In the genomic region with DNA sequence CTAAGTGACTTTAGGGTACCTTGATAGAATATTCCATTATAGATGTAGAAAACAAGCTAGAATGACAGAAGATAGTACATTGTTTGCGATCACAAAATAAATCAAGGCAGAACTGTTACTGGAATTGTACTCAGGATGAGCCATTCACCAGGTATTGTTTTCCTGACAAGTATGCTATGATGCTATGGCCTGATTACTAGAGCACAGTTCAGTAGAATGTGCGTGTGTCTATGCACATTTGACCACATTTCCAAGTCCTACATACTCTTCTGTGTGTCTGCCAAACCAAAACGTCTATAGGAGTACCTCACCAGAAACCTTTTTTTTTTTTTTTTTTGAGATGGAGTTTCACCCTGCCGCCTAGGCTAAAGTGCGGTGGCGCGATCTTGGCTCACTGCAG, we compare ENCODE assay signal across 1 cellular context.
TF ChIP-seq lines count a peak whose summit lies in the region.

No MANE protein-coding gene starts in this region.

TF ChIP-seq in IMR-90, 13 proteins besides CTCF, POLR2A, EP300 and RAD21:
- no peak for TF ChIP-seq NFE2L2 (IDR thresholded peaks at IDR 0.05; ENCODE audit: low read depth, low read length)
- TF ChIP-seq, protein P1, sequence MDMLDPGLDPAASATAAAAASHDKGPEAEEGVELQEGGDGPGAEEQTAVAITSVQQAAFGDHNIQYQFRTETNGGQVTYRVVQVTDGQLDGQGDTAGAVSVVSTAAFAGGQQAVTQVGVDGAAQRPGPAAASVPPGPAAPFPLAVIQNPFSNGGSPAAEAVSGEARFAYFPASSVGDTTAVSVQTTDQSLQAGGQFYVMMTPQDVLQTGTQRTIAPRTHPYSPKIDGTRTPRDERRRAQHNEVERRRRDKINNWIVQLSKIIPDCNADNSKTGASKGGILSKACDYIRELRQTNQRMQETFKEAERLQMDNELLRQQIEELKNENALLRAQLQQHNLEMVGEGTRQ (IDR thresholded peaks at IDR 0.05; ENCODE audit: low read depth, low read length) = no peak
- no peak for TF ChIP-seq CHD1 (IDR thresholded peaks at IDR 0.05; ENCODE audit: low read depth, low read length)
- no peak for TF ChIP-seq MXI1 (IDR thresholded peaks at IDR 0.05; ENCODE audit: borderline replicate concordance, low read depth, low read length)
- no peak for TF ChIP-seq RFX5 (IDR thresholded peaks at IDR 0.05; ENCODE audit: low read depth, low read length)
- no peak for TF ChIP-seq BHLHE40 (IDR thresholded peaks at IDR 0.05; ENCODE audit: low read depth, low read length)
- TF ChIP-seq, protein P2, sequence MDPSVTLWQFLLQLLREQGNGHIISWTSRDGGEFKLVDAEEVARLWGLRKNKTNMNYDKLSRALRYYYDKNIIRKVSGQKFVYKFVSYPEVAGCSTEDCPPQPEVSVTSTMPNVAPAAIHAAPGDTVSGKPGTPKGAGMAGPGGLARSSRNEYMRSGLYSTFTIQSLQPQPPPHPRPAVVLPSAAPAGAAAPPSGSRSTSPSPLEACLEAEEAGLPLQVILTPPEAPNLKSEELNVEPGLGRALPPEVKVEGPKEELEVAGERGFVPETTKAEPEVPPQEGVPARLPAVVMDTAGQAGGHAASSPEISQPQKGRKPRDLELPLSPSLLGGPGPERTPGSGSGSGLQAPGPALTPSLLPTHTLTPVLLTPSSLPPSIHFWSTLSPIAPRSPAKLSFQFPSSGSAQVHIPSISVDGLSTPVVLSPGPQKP (IDR thresholded peaks at IDR 0.05; ENCODE audit: borderline replicate concordance, low read depth, low read length) = no peak
- TF ChIP-seq RCOR1 (IDR thresholded peaks at IDR 0.05; ENCODE audit: insufficient replicate concordance, low read length) = no peak
- no peak for TF ChIP-seq MAFK (IDR thresholded peaks at IDR 0.05; ENCODE audit: low read depth, low read length)
- no peak for TF ChIP-seq MAZ (IDR thresholded peaks at IDR 0.05; ENCODE audit: borderline replicate concordance, low read depth, low read length)
- TF ChIP-seq FOS (IDR thresholded peaks at IDR 0.05; ENCODE audit: low read depth, low read length) = no peak
TF ChIP-seq in IMR-90: peak in this region for 0.
